In the genomic region with DNA sequence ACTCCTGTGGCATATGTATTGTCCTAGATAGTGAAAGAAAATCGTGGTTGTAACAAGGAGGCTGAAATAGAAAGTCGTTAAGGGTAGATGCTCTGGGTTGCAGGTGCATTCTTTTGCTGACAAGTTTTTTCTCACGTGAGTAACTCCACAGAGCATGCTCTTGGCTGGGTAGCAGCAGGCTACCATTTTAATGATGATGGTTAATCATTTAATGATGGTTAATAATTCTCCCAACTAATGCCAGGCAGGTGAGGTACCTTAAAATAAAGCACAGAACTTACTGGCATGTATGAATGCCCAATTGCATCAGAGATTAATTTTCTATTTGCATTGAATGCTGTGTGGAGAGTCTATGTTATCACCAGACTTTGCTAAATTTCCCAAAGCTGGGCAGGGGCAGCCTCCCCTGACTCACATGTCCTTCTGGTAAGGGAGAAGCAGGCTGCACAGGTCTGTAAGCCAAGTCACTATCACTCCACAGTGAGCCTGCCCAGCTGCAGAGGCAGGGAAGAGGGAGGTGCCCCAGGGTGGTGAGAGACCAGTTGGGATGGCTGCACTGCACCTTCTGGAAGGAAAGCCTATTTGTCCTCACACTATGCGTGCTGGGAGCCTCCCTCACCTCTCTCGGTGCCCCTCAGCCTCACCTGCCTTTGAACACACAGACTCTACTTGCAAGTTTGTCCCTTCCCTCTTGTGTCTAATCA, we compare ENCODE assay signal across 28 cellular contexts.
DNase-seq lines count a peak whose midpoint lies in the region; ATAC-seq and TF ChIP-seq lines count a peak whose summit lies in the region.
"Had no signal": no experiment of that assay in that cellular context is flagged by ENCODE, and none has a peak within 500 bp of the region (broad histone marks: within the 10 kb centered on the region; RNA-seq: fewer than 3 reads in every experiment).

No MANE protein-coding gene starts in this region.

- H3K4me1 ChIP-seq in MM.1S (ENCODE audit: low read length) (peaks cover 27% of the 10 kb centered on the region), neuronal stem cell (ENCODE audit: control insufficient read depth in 2 of 2, insufficient read depth in 1 of 2, low read depth in 1 of 2, low read length in 2 of 2) (peaks cover 0 to 3% of the 10 kb centered on the region in 2 donors), hepatocyte (ENCODE audit: insufficient read depth) (peaks cover 4% of the 10 kb centered on the region)
- H3K4me1 ChIP-seq: colonic mucosa, HAP-1, spleen, thyroid gland had no signal

- no peak overlapping the region for H2AFZ ChIP-seq in MM.1S (ENCODE audit: low read length)
- no peak overlapping the region for H2AFZ ChIP-seq in neuronal stem cell (ENCODE audit: low read length)
- no peak overlapping the region for H2AFZ ChIP-seq in hepatocyte

- no peaks in the 10 kb centered on the region for H3K9me2 ChIP-seq in MM.1S (replicated peaks; ENCODE audit: insufficient read depth, low read length)
- H3K9me2 ChIP-seq in hepatocyte (replicated peaks; ENCODE audit: insufficient read depth): no peaks in the 10 kb centered on the region

- no peaks in the 10 kb centered on the region for H3K9me3 Mint-ChIP-seq in Calu3 (ENCODE audit: low read depth, unreplicated experiment)
- no peaks in the 10 kb centered on the region for H3K9me3 Mint-ChIP-seq in activated CD8-positive, alpha-beta T cell treated with anti-CD3 and anti-CD28 coated beads for 36 hours
- H3K9me3 Mint-ChIP-seq: activated CD4-positive, alpha-beta T cell treated with anti-CD3 and anti-CD28 coated beads, Interleukin-2, amount 10 ng/mL, durations not matched to agents 24 days and 14 days; activated T-cell treated with anti-CD3 and anti-CD28 coated beads, Interleukin-2, amount 50 U/mL, for 24 hours; CD4-positive, alpha-beta T cell had no signal

- H3K4me3 ChIP-seq in MM.1S (ENCODE audit: low read length): no peak overlapping the region
- H3K4me3 ChIP-seq in neuronal stem cell (ENCODE audit: low read length in 2 of 2): no peak overlapping the region
- H3K4me3 ChIP-seq in hepatocyte: no peak overlapping the region
- H3K4me3 ChIP-seq: colonic mucosa, HAP-1, heart left ventricle, ovary, spleen, thyroid gland had no signal

- H2BK12ac ChIP-seq in neuronal stem cell (ENCODE audit: low read length): peak overlapping the region; percentile 64

- no peak overlapping the region for H2BK120ac ChIP-seq in neuronal stem cell (ENCODE audit: low read depth, low read length)

- H3K27me3 ChIP-seq in MM.1S (replicated peaks; ENCODE audit: insufficient read depth, low read length) (no peaks in the 10 kb centered on the region), neuronal stem cell (ENCODE audit: control insufficient read depth in 3 of 3, insufficient read depth in 3 of 3, low read depth in 1 of 3, low read length in 3 of 3) (no peaks in the 10 kb centered on the region), hepatocyte (no peaks in the 10 kb centered on the region)
- H3K27me3 ChIP-seq: colonic mucosa, heart left ventricle, ovary, spleen, thyroid gland had no signal

- ATAC-seq in activated CD8-positive, alpha-beta T cell treated with anti-CD3 and anti-CD28 coated beads for 36 hours: no peak
- no peak for ATAC-seq in HG03565 (IDR thresholded peaks at IDR 0.05; ENCODE audit: unreplicated experiment)
- ATAC-seq: effector memory CD8-positive, alpha-beta T cell had no signal

- H3K36me3 Mint-ChIP-seq in Calu3 (ENCODE audit: insufficient read depth, unreplicated experiment): peaks cover 55% of the 10 kb centered on the region
- no peaks in the 10 kb centered on the region for H3K36me3 Mint-ChIP-seq in activated CD8-positive, alpha-beta T cell treated with anti-CD3 and anti-CD28 coated beads for 36 hours (ENCODE audit: low read depth)
- H3K36me3 Mint-ChIP-seq: memory B cell had no signal

- H2AK5ac ChIP-seq in neuronal stem cell (ENCODE audit: low read depth, low read length): no peak overlapping the region

- no peak overlapping the region for H2BK15ac ChIP-seq in neuronal stem cell (ENCODE audit: low read length)

- H3K27ac ChIP-seq in MM.1S (ENCODE audit: low read length) (no peak overlapping the region; the same call in 1 of the 2 replicates), neuronal stem cell (replicated peaks; ENCODE audit: low read length) (no peak overlapping the region), hepatocyte (no peak overlapping the region)
- H3K27ac ChIP-seq: colonic mucosa, ovary, spleen, thyroid gland, WERI-Rb-1 had no signal

- CTCF ChIA-PET in Calu3 (lab: Charles Lee): no interaction called here
- CTCF ChIA-PET in activated CD8-positive, alpha-beta T cell treated with anti-CD3 and anti-CD28 coated beads for 36 hours (lab: Charles Lee): no interaction called here

- H3K18ac ChIP-seq in neuronal stem cell (ENCODE audit: low read length): peak overlapping the region; percentile 84

- H3F3A ChIP-seq in MM.1S (ENCODE audit: insufficient read depth, low read length): no peaks in the 10 kb centered on the region

- DNase-seq in Calu3 (peak; percentile 70), MM.1S (peak; percentile 87), ecto neural progenitor cell (ENCODE audit: low spot score) (peak; percentile 23), neuronal stem cell (ENCODE audit: low spot score) (no peak), hepatocyte (ENCODE audit: low spot score) (no peak)
- DNase-seq in activated CD8-positive, alpha-beta T cell treated with anti-CD3 and anti-CD28 coated beads for 36 hours: no peak
- DNase-seq in activated T-cell treated with anti-CD3 and anti-CD28 coated beads, Interleukin-2, amount 50 U/mL, for 48 hours: no peak
- DNase-seq: activated CD4-positive, alpha-beta T cell treated with anti-CD3 and anti-CD28 coated beads, Interleukin-2, amount 10 ng/mL, durations not matched to agents 24 days and 14 days; activated gamma-delta T cell treated with Interleukin-2 at 50 U/mL for 16 hours; activated T-cell treated with anti-CD3 and anti-CD28 coated beads, Interleukin-2, amount 50 U/mL, for 24 hours; CD4-positive, alpha-beta T cell; colonic mucosa; effector memory CD8-positive, alpha-beta T cell; erythroblast; foreskin fibroblast; NCI-H1436 treated with DMSO at 0.1 percent for 48 hours; NCI-H2081 treated with DMSO at 0.1 percent for 48 hours; NCI-H226; NCI-H69; ovary; spleen; T1000; thyroid gland; WERI-Rb-1 had no signal

- H4K8ac ChIP-seq in neuronal stem cell (ENCODE audit: low read depth, low read length): peak overlapping the region; percentile 70

- BruUV-seq in Calu3 (replicated peaks; lab: Mats Ljungman, UMichigan): no TSS peak

- intact Hi-C loops in Calu3 (cut with micrococcal nuclease; ENCODE audit: unreplicated experiment): loop anchor here (2.0 to 10.0 kb wide), 6 partner anchors 56 to 444 kb away; a partner anchor contains a TSS
- intact Hi-C loops in activated CD8-positive, alpha-beta T cell treated with anti-CD3 and anti-CD28 coated beads for 36 hours (cut with micrococcal nuclease): no loop called here

- H3K4me3 Mint-ChIP-seq in Calu3 (ENCODE audit: low read depth, unreplicated experiment): peak overlapping the region; percentile 5
- H3K4me3 Mint-ChIP-seq in activated CD8-positive, alpha-beta T cell treated with anti-CD3 and anti-CD28 coated beads for 36 hours: no peak overlapping the region
- H3K4me3 Mint-ChIP-seq: activated CD4-positive, alpha-beta T cell treated with anti-CD3 and anti-CD28 coated beads, Interleukin-2, amount 10 ng/mL, durations not matched to agents 24 days and 14 days; activated T-cell treated with anti-CD3 and anti-CD28 coated beads, Interleukin-2, amount 50 U/mL, for 24 hours; CD4-positive, alpha-beta T cell; effector memory CD8-positive, alpha-beta T cell; memory B cell had no signal

- POLR2A ChIA-PET in activated CD8-positive, alpha-beta T cell treated with anti-CD3 and anti-CD28 coated beads for 36 hours (lab: Charles Lee): no interaction called here

- H4K91ac ChIP-seq in neuronal stem cell (ENCODE audit: low read depth, low read length, poor library complexity): no peak overlapping the region

- H3K9ac ChIP-seq in MM.1S (ENCODE audit: low read length) (no peak overlapping the region), neuronal stem cell (ENCODE audit: low read depth, low read length, poor library complexity) (no peak overlapping the region)

- H3K4ac ChIP-seq in neuronal stem cell (ENCODE audit: low read length): no peak overlapping the region

- no peaks in the 10 kb centered on the region for H3K36me3 ChIP-seq in MM.1S (replicated peaks; ENCODE audit: insufficient read depth, low read length)
- H3K36me3 ChIP-seq in neuronal stem cell (replicated peaks in 1 of 2; ENCODE audit: control insufficient read depth in 2 of 2, insufficient read depth in 2 of 2, low read length in 2 of 2): no peaks in the 10 kb centered on the region
- no peaks in the 10 kb centered on the region for H3K36me3 ChIP-seq in hepatocyte (replicated peaks; ENCODE audit: insufficient read depth, low read depth)
- H3K36me3 ChIP-seq: colonic mucosa, HAP-1, heart left ventricle, ovary, spleen, thyroid gland, WERI-Rb-1 had no signal

- no peaks in the 10 kb centered on the region for H3K9me3 ChIP-seq in MM.1S (replicated peaks; ENCODE audit: insufficient read depth, low read length)
- no peaks in the 10 kb centered on the region for H3K9me3 ChIP-seq in neuronal stem cell (replicated peaks in 1 of 2; ENCODE audit: control insufficient read depth in 2 of 2, insufficient read depth in 1 of 2, low read depth in 1 of 2, low read length in 2 of 2)
- no peaks in the 10 kb centered on the region for H3K9me3 ChIP-seq in hepatocyte (ENCODE audit: low read depth)
- H3K9me3 ChIP-seq: colonic mucosa, HAP-1, heart left ventricle, ovary, spleen, thyroid gland had no signal

- H3K27me3 Mint-ChIP-seq in Calu3 (ENCODE audit: unreplicated experiment): no peaks in the 10 kb centered on the region
- H3K27me3 Mint-ChIP-seq in activated CD8-positive, alpha-beta T cell treated with anti-CD3 and anti-CD28 coated beads for 36 hours: no peaks in the 10 kb centered on the region
- H3K27me3 Mint-ChIP-seq: activated CD4-positive, alpha-beta T cell treated with anti-CD3 and anti-CD28 coated beads, Interleukin-2, amount 10 ng/mL, durations not matched to agents 24 days and 14 days; activated T-cell treated with anti-CD3 and anti-CD28 coated beads, Interleukin-2, amount 50 U/mL, for 24 hours; CD4-positive, alpha-beta T cell; effector memory CD8-positive, alpha-beta T cell had no signal

- no peaks in the 10 kb centered on the region for H4K20me1 ChIP-seq in MM.1S (ENCODE audit: insufficient read depth, low read length)
- no peaks in the 10 kb centered on the region for H4K20me1 ChIP-seq in hepatocyte (ENCODE audit: insufficient read depth, poor library complexity, severe bottlenecking)

- H3K23ac ChIP-seq in neuronal stem cell (ENCODE audit: low read depth, low read length, poor library complexity): peak overlapping the region; percentile 36

- H2BK5ac ChIP-seq in neuronal stem cell (ENCODE audit: low read length): no peak overlapping the region

- H3K27ac Mint-ChIP-seq in Calu3 (ENCODE audit: unreplicated experiment): peak overlapping the region; percentile 97
- no peak overlapping the region for H3K27ac Mint-ChIP-seq in activated CD8-positive, alpha-beta T cell treated with anti-CD3 and anti-CD28 coated beads for 36 hours
- H3K27ac Mint-ChIP-seq: activated CD4-positive, alpha-beta T cell treated with anti-CD3 and anti-CD28 coated beads, Interleukin-2, amount 10 ng/mL, durations not matched to agents 24 days and 14 days; activated T-cell treated with anti-CD3 and anti-CD28 coated beads, Interleukin-2, amount 50 U/mL, for 24 hours; CD4-positive, alpha-beta T cell; effector memory CD8-positive, alpha-beta T cell; memory B cell had no signal

- H3K14ac ChIP-seq in neuronal stem cell (ENCODE audit: low read length): no peak overlapping the region

- H3K79me1 ChIP-seq in neuronal stem cell (ENCODE audit: low read depth, low read length): no peaks in the 10 kb centered on the region

- H3K4me1 Mint-ChIP-seq in Calu3 (ENCODE audit: low read depth, unreplicated experiment): peaks cover 85% of the 10 kb centered on the region
- no peaks in the 10 kb centered on the region for H3K4me1 Mint-ChIP-seq in activated CD8-positive, alpha-beta T cell treated with anti-CD3 and anti-CD28 coated beads for 36 hours (ENCODE audit: low read depth)
- H3K4me1 Mint-ChIP-seq: activated CD4-positive, alpha-beta T cell treated with anti-CD3 and anti-CD28 coated beads, Interleukin-2, amount 10 ng/mL, durations not matched to agents 24 days and 14 days; memory B cell had no signal

- H3K79me2 ChIP-seq in MM.1S (ENCODE audit: low read length): no peaks in the 10 kb centered on the region
- no peaks in the 10 kb centered on the region for H3K79me2 ChIP-seq in hepatocyte

- WGBS in neuronal stem cell (ENCODE audit: extremely low coverage in 2 of 2, insufficient read length in 2 of 2, insufficient replicate concordance in 1 of 2), 2 donors: no CpG with 5 or more reads among the region's 5 CpGs
- WGBS in hepatocyte (ENCODE audit: low lambda C conversion rate, missing lambda C conversion rate): 81% methylated on average over 5 of the region's 5 CpGs

- no peak for TF ChIP-seq CTCF in Calu3 (IDR thresholded peaks at IDR 0.05; ENCODE audit: unreplicated experiment)
- no peak for TF ChIP-seq CTCF in MM.1S (IDR thresholded peaks at IDR 0.05; ENCODE audit: low read length)
- TF ChIP-seq CTCF in activated CD8-positive, alpha-beta T cell treated with anti-CD3 and anti-CD28 coated beads for 36 hours (IDR thresholded peaks at IDR 0.05): no peak
- no peak for TF ChIP-seq CTCF in hepatocyte (IDR thresholded peaks at IDR 0.05; ENCODE audit: poor library complexity)

- H3K4me2 ChIP-seq in MM.1S (ENCODE audit: low read depth, low read length) (peak overlapping the region; percentile 31), neuronal stem cell (ENCODE audit: insufficient read depth, low read length, poor library complexity, severe bottlenecking) (no peak overlapping the region), hepatocyte (no peak overlapping the region)

Comparison
In these comparisons a context has a peak if more than half of its experiments do, and no peak if none do; other contexts are left out.
1. DNase-seq: peak in Calu3 (single experiment), MM.1S (single experiment) and ecto neural progenitor cell (single experiment); none in neuronal stem cell (single experiment), activated CD8-positive, alpha-beta T cell treated with anti-CD3 and anti-CD28 coated beads for 36 hours (single experiment), activated T-cell treated with anti-CD3 and anti-CD28 coated beads, Interleukin-2, amount 50 U/mL, for 48 hours (0 of 2) and hepatocyte (single experiment).